14 cellular contexts compared by ENCODE assay signal in the genomic region with DNA sequence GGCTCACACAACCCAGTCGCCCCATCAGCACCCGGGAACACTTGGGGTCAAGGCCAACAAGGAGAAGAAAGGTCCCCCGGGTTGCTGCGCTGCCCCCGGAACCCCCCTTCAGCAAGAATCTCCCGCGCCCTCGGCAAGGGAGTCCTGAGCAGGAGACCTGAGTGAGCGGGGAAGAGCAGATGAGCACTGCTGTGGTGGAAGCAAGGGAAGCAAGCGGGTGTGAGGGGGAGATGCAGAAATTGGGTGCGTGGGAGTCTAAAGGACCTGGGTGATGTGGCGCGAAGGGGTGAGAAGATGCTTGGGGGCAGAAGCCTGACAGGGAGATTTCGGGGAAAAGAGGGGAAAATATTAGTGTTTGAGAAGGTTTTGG.
A peak's percentile ranks its signal among the peaks of the same experiment; 100 is the strongest.
DNase-seq lines count a peak whose midpoint lies in the region; ATAC-seq, FAIRE-seq and TF ChIP-seq lines count a peak whose summit lies in the region.
"Had no signal": no experiment of that assay in that cellular context is flagged by ENCODE, and none has a peak within 500 bp of the region (broad histone marks: within the 10 kb centered on the region; RNA-seq: fewer than 3 reads in every experiment).

No MANE protein-coding gene starts in this region.

- no peak overlapping the region for H3K27ac Mint-ChIP-seq in GM23338
- peak overlapping the region in 5 of 9 donors; percentile 26 to 60 (median 43) for H3K27ac Mint-ChIP-seq in naive thymus-derived CD4-positive, alpha-beta T cell
- H3K27ac Mint-ChIP-seq in stimulated activated naive B cell treated with anti-CD40 and anti-IgM and Interleukin-4, amounts not matched to agents 10 μg/mL and 1 μg/mL and 100 μg/mL, for 72 hours, result no peak overlapping the region

- FAIRE-seq in K562 (lab: Jason Lieb, UNC), result no peak

- H3K27me3 Mint-ChIP-seq in GM23338 (ENCODE audit: insufficient read depth, low read depth, poor library complexity), result peaks cover 16% of the 10 kb centered on the region
- H3K27me3 Mint-ChIP-seq in naive thymus-derived CD4-positive, alpha-beta T cell, result peaks cover 21 to 40% (median 25%) of the 10 kb centered on the region in 5 donors
- H3K27me3 Mint-ChIP-seq in stimulated activated naive B cell treated with anti-CD40 and anti-IgM and Interleukin-4, amounts not matched to agents 10 μg/mL and 1 μg/mL and 100 μg/mL, for 72 hours, result peaks cover 44 to 56% of the 10 kb centered on the region in 2 donors

- H3K4me3 ChIP-seq in GM23338, result 0 out of 2 replicates have a peak overlapping the region, but pooled peaks have one; percentile 34
- H3K4me3 ChIP-seq in K562, result no peak overlapping the region
- no peak overlapping the region for H3K4me3 ChIP-seq in naive thymus-derived CD4-positive, alpha-beta T cell (ENCODE audit: low read length)
- no peak overlapping the region for H3K4me3 ChIP-seq in ascending aorta
- no peak overlapping the region for H3K4me3 ChIP-seq in gastrocnemius medialis
- H3K4me3 ChIP-seq: SK-N-MC had no signal

- H3K9me1 ChIP-seq in K562 (ENCODE audit: control insufficient read depth, insufficient read depth, low read length), result no peaks in the 10 kb centered on the region

- no peak overlapping the region for H3K27ac ChIP-seq in GM23338 (ENCODE audit: low read depth)
- H3K27ac ChIP-seq in K562 (ENCODE audit: extremely low read depth, low read depth, low read length), result no peak overlapping the region
- no peak overlapping the region for H3K27ac ChIP-seq in naive thymus-derived CD4-positive, alpha-beta T cell (ENCODE audit: low read depth, low read length)
- H3K27ac ChIP-seq in ascending aorta, result no peak overlapping the region
- H3K27ac ChIP-seq in gastrocnemius medialis, result no peak overlapping the region
- H3K27ac ChIP-seq: C4-2B, SK-N-MC had no signal

- no peaks in the 10 kb centered on the region for H4K20me1 ChIP-seq in GM23338 (replicated peaks; ENCODE audit: insufficient read depth)
- no peaks in the 10 kb centered on the region for H4K20me1 ChIP-seq in K562 (replicated peaks; ENCODE audit: control insufficient read depth, insufficient read depth, low read length)

- H3K4me1 ChIP-seq in GM23338 (ENCODE audit: insufficient read depth), result no peaks in the 10 kb centered on the region; the same call in 1 of the 2 replicates
- no peaks in the 10 kb centered on the region for H3K4me1 ChIP-seq in K562 (replicated peaks in 1 of 2; ENCODE audit: control insufficient read depth in 2 of 2, insufficient read depth in 2 of 2, low read length in 2 of 2)
- no peaks in the 10 kb centered on the region for H3K4me1 ChIP-seq in naive thymus-derived CD4-positive, alpha-beta T cell (ENCODE audit: control insufficient read depth in 2 of 2, insufficient read depth in 2 of 2, low read length in 2 of 2)
- H3K4me1 ChIP-seq in ascending aorta, result peaks cover 0 to 5% of the 10 kb centered on the region in 2 donors
- no peaks in the 10 kb centered on the region for H3K4me1 ChIP-seq in gastrocnemius medialis

- DNase-seq in NCI-H146 (lab: John Stamatoyannopoulos, UW) (peak; percentile 46), NCI-H146 treated with DMSO at 0.1 percent for 48 hours (lab: John Stamatoyannopoulos, UW; ENCODE audit: unreplicated experiment) (no peak), GM23338 (ENCODE audit: low spot score) (no peak), K562 (ENCODE audit: extremely low read depth in 1 of 4, low spot score in 3 of 4) (no peak), ascending aorta (ENCODE audit: low spot score in 2 of 2) (no peak), gastrocnemius medialis (no peak)
- DNase-seq in naive thymus-derived CD4-positive, alpha-beta T cell, result no peak
- no peak for DNase-seq in stimulated activated naive B cell treated with anti-CD40 and anti-IgM and Interleukin-4, amounts not matched to agents 10 μg/mL and 1 μg/mL and 100 μg/mL, for 72 hours
- DNase-seq: HCEC 1CT, NCI-H187 treated with DMSO at 0.1 percent for 48 hours, NCI-H524 treated with DMSO at 0.1 percent for 48 hours had no signal

- peaks cover 6% of the 10 kb centered on the region for H3K4me1 Mint-ChIP-seq in GM23338
- H3K4me1 Mint-ChIP-seq in naive thymus-derived CD4-positive, alpha-beta T cell, result peaks cover 0 to 6% (median 0%) of the 10 kb centered on the region in 7 donors
- H3K4me1 Mint-ChIP-seq in stimulated activated naive B cell treated with anti-CD40 and anti-IgM and Interleukin-4, amounts not matched to agents 10 μg/mL and 1 μg/mL and 100 μg/mL, for 72 hours, result peaks cover 21 to 29% of the 10 kb centered on the region in 2 donors

- intact Hi-C loops in K562 (cut with micrococcal nuclease) (no loop called here), ascending aorta (cut with DNase I) (no loop called here), gastrocnemius medialis (cut with DNase I; ENCODE audit: low total_unique reads) (no loop called here)
- intact Hi-C loops in naive thymus-derived CD4-positive, alpha-beta T cell (cut with micrococcal nuclease), result loop anchor here in 1 of 2 donors (1.0 kb wide), 1 partner anchor 45 kb away; no protein-coding TSS in a partner anchor

- H3K9me2 ChIP-seq in GM23338 (ENCODE audit: insufficient read depth), result no peaks in the 10 kb centered on the region

- POLR2A ChIA-PET in K562 (lab: Yijun Ruan, JAX), result no interaction called here
- POLR2A ChIA-PET in naive thymus-derived CD4-positive, alpha-beta T cell (lab: Charles Lee), result interaction anchor here (1.1 kb wide), 1 partner anchor 55 kb away, joined by 4 read pairs; no protein-coding TSS in a partner anchor

- TF ChIP-seq POLR2A in K562 (conservative IDR thresholded peaks at IDR 0.05), result no peak
- no peak for TF ChIP-seq POLR2A in gastrocnemius medialis (IDR thresholded peaks at IDR 0.05)

- ATAC-seq in GM23338 (peak; percentile 7), K562 (no peak), gastrocnemius medialis (no peak)
- ATAC-seq in naive thymus-derived CD4-positive, alpha-beta T cell, result peak; percentile 10
- no peak for ATAC-seq in stimulated activated naive B cell treated with anti-CD40 and anti-IgM and Interleukin-4, amounts not matched to agents 10 μg/mL and 1 μg/mL and 100 μg/mL, for 72 hours (replicated peaks)
- ATAC-seq: PC-3 had no signal

- no peaks in the 10 kb centered on the region for H3K79me2 ChIP-seq in GM23338 (replicated peaks; ENCODE audit: insufficient read depth)
- H3K79me2 ChIP-seq in K562 (ENCODE audit: control insufficient read depth, insufficient read depth, low read length), result no peaks in the 10 kb centered on the region

- TF ChIP-seq CTCF in GM23338 (conservative IDR thresholded peaks at IDR 0.05; ENCODE audit: low read depth in 2 of 2), result no peak
- no peak for TF ChIP-seq CTCF in K562 (IDR thresholded peaks at IDR 0.05 in 2 of 3, conservative IDR thresholded peaks at IDR 0.05 in 1 of 3; ENCODE audit: insufficient read depth in 2 of 3, low read depth in 1 of 3, low read length in 3 of 3)
- no peak for TF ChIP-seq CTCF in ascending aorta (IDR thresholded peaks at IDR 0.05)
- no peak for TF ChIP-seq CTCF in gastrocnemius medialis (IDR thresholded peaks at IDR 0.05 in 4 of 5, conservative IDR thresholded peaks at IDR 0.05 in 1 of 5)

- H3K9me3 Mint-ChIP-seq in GM23338, result no peaks in the 10 kb centered on the region
- H3K9me3 Mint-ChIP-seq in naive thymus-derived CD4-positive, alpha-beta T cell, result peaks cover 0 to 13% (median 4%) of the 10 kb centered on the region in 11 donors
- peaks cover 8 to 15% of the 10 kb centered on the region in 2 donors for H3K9me3 Mint-ChIP-seq in stimulated activated naive B cell treated with anti-CD40 and anti-IgM and Interleukin-4, amounts not matched to agents 10 μg/mL and 1 μg/mL and 100 μg/mL, for 72 hours

- no peaks in the 10 kb centered on the region for H3K9me3 ChIP-seq in K562 (replicated peaks; ENCODE audit: control insufficient read depth, insufficient read depth, low read depth, low read length)
- no peaks in the 10 kb centered on the region for H3K9me3 ChIP-seq in naive thymus-derived CD4-positive, alpha-beta T cell (ENCODE audit: control insufficient read depth in 2 of 3, low read length in 3 of 3)
- no peaks in the 10 kb centered on the region for H3K9me3 ChIP-seq in ascending aorta
- no peaks in the 10 kb centered on the region for H3K9me3 ChIP-seq in gastrocnemius medialis

- TF ChIP-seq EP300 in K562 (IDR thresholded peaks at IDR 0.05; ENCODE audit: low read length), result no peak

- no peaks in the 10 kb centered on the region for H3K36me3 ChIP-seq in GM23338 (ENCODE audit: insufficient read depth)
- no peaks in the 10 kb centered on the region for H3K36me3 ChIP-seq in K562 (ENCODE audit: control insufficient read depth, insufficient read depth, low read length)
- H3K36me3 ChIP-seq in naive thymus-derived CD4-positive, alpha-beta T cell (ENCODE audit: control insufficient read depth in 2 of 3, insufficient read depth in 3 of 3, low read length in 3 of 3), result no peaks in the 10 kb centered on the region
- no peaks in the 10 kb centered on the region for H3K36me3 ChIP-seq in ascending aorta
- no peaks in the 10 kb centered on the region for H3K36me3 ChIP-seq in gastrocnemius medialis

- WGBS in K562 (ENCODE audit: insufficient coverage, low coverage, missing lambda C conversion rate), result 48% methylated on average over 10 of the region's 14 CpGs

- H3K27me3 ChIP-seq in GM23338 (ENCODE audit: insufficient read depth) (peaks cover 35% of the 10 kb centered on the region), K562 (ENCODE audit: control insufficient read depth in 2 of 2, insufficient read depth in 2 of 2, low read length in 2 of 2) (no peaks in the 10 kb centered on the region), ascending aorta (no peaks in the 10 kb centered on the region), gastrocnemius medialis (no peaks in the 10 kb centered on the region)
- H3K27me3 ChIP-seq in naive thymus-derived CD4-positive, alpha-beta T cell (ENCODE audit: control insufficient read depth in 2 of 2, insufficient read depth in 2 of 2, low read length in 2 of 2), result no peaks in the 10 kb centered on the region

- H3K4me2 ChIP-seq in GM23338 (peak overlapping the region; percentile 76), K562 (ENCODE audit: insufficient read depth, low read length) (no peak overlapping the region)

- no TSS peak for BruUV-seq in K562 (replicated peaks; lab: Mats Ljungman, UMichigan)

- H3K4me3 Mint-ChIP-seq in GM23338, result peak overlapping the region; percentile 66; the same call in 2 of the 3 replicates
- H3K4me3 Mint-ChIP-seq in naive thymus-derived CD4-positive, alpha-beta T cell, result no peak overlapping the region
- no peak overlapping the region for H3K4me3 Mint-ChIP-seq in stimulated activated naive B cell treated with anti-CD40 and anti-IgM and Interleukin-4, amounts not matched to agents 10 μg/mL and 1 μg/mL and 100 μg/mL, for 72 hours

- no peaks in the 10 kb centered on the region for H3K36me3 Mint-ChIP-seq in GM23338 (ENCODE audit: low read depth)
- no peaks in the 10 kb centered on the region for H3K36me3 Mint-ChIP-seq in naive thymus-derived CD4-positive, alpha-beta T cell
- H3K36me3 Mint-ChIP-seq in stimulated activated naive B cell treated with anti-CD40 and anti-IgM and Interleukin-4, amounts not matched to agents 10 μg/mL and 1 μg/mL and 100 μg/mL, for 72 hours, result peaks cover 3 to 11% of the 10 kb centered on the region in 2 donors

- no peak overlapping the region for H3K9ac ChIP-seq in K562 (ENCODE audit: insufficient read depth in 1 of 2, low read depth in 2 of 2, low read length in 2 of 2)

- CTCF ChIA-PET in K562 (lab: Yijun Ruan, JAX; ENCODE audit: low intra/inter-chr PET ratio), result no interaction called here
- CTCF ChIA-PET in naive thymus-derived CD4-positive, alpha-beta T cell (lab: Charles Lee), result interaction anchor here (0.6 to 1.0 kb wide), 2 partner anchors 53 to 81 kb away, joined by 3 read pairs; no protein-coding TSS in a partner anchor

- H3F3A ChIP-seq in GM23338 (replicated peaks; ENCODE audit: low read depth), result no peaks in the 10 kb centered on the region

- TF ChIP-seq RAD21 in K562 (CRISPR knock-in tag; conservative IDR thresholded peaks at IDR 0.05 in 1 of 2, IDR thresholded peaks at IDR 0.05 in 1 of 2), result no peak

- in situ Hi-C loops in K562 (cut with MboI), result no loop called here
- in situ Hi-C loops in gastrocnemius medialis (cut with MboI; ENCODE audit: low sequenced_read_pairs in 4 of 4), result no loop called here

- H2AFZ ChIP-seq in GM23338 (no peak overlapping the region), K562 (ENCODE audit: low read depth, low read length) (no peak overlapping the region)

Comparison
In these comparisons a context has a peak if more than half of its experiments do, and no peak if none do; other contexts are left out.
1. ATAC-seq: peak in GM23338 (single experiment) and naive thymus-derived CD4-positive, alpha-beta T cell (single experiment); none in K562 (single experiment), stimulated activated naive B cell treated with anti-CD40 and anti-IgM and Interleukin-4, amounts not matched to agents 10 μg/mL and 1 μg/mL and 100 μg/mL, for 72 hours (0 of 2) and gastrocnemius medialis (0 of 2).
2. H3K27ac Mint-ChIP-seq: peak in naive thymus-derived CD4-positive, alpha-beta T cell (5 of 9); none in GM23338 (single experiment) and stimulated activated naive B cell treated with anti-CD40 and anti-IgM and Interleukin-4, amounts not matched to agents 10 μg/mL and 1 μg/mL and 100 μg/mL, for 72 hours (single experiment).